In genomic region chr6:170074907-170075306, GRCh38 we compare ENCODE assay signal across 29 cellular contexts.
A peak's percentile ranks its signal among the peaks of the same experiment; 100 is the strongest.
DNase-seq lines count a peak whose midpoint lies in the region; ATAC-seq and TF ChIP-seq lines count a peak whose summit lies in the region.
"Had no signal": no experiment of that assay in that cellular context is flagged by ENCODE, and none has a peak within 500 bp of the region (broad histone marks: within the 10 kb centered on the region; RNA-seq: fewer than 3 reads in every experiment).

No MANE protein-coding gene starts in this region.

- DNase-seq in Right ventricle myocardium superior, result peak; percentile 21
- no peak for DNase-seq in heart right ventricle
- DNase-seq in left lung, result peak; percentile 25 to 74
- peak in 3 of 5 donors; percentile 6 to 26 (median 7) for DNase-seq in ovary
- DNase-seq in aorta, result peak; percentile 37 to 74
- no peak for DNase-seq in RWPE1 (ENCODE audit: low spot score)
- no peak for DNase-seq in NCI-H526 (lab: John Stamatoyannopoulos, UW)
- no peak for DNase-seq in endothelial cell (ENCODE audit: low spot score)
- DNase-seq: activated CD4-positive, alpha-beta T cell treated with anti-CD3 and anti-CD28 coated beads, Interleukin-2, amount 50 U/mL, for 1 hour; anterior cingulate cortex; CD8-positive, alpha-beta memory T cell; DMS153; foreskin melanocyte; GM23248; KG1; MG63; NCI-H1417; NCI-H446; nephron progenitor cell; SHP77; stimulated activated CD4-positive, alpha-beta T cell treated with anti-CD3 and anti-CD28 coated beads, Interleukin-4, amount 100 ng/mL, for 4 hours; stimulated activated naive B cell treated with anti-CD40 and anti-IgM and Interleukin-4, amounts not matched to agents 10 μg/mL and 1 μg/mL and 100 μg/mL, for 72 hours; testis had no signal

- no peak overlapping the region for H3K27ac Mint-ChIP-seq in endothelial cell (ENCODE audit: unreplicated experiment)
- H3K27ac Mint-ChIP-seq: activated T-helper 1 cell treated with anti-CD3 and anti-CD28 coated beads, Interleukin-12 subunit alpha, Interleukin-12 subunit beta, Interleukin-2, Interleukin-4 antibody, amounts not matched to agents 30 ng/mL and 10 ng/mL and 1 ng/mL, durations not matched to agents 14 hours and 24 hours and 36 hours; B cell; stimulated activated naive B cell treated with anti-CD40 and anti-IgM and Interleukin-4, amounts not matched to agents 10 μg/mL and 1 μg/mL and 100 μg/mL, for 72 hours had no signal

- H3K36me3 ChIP-seq in heart right ventricle (no peaks in the 10 kb centered on the region), left lung (no peaks in the 10 kb centered on the region), ovary (no peaks in the 10 kb centered on the region), aorta (ENCODE audit: control insufficient read depth in 1 of 2, insufficient read depth in 2 of 2, low read length in 1 of 2) (no peaks in the 10 kb centered on the region)
- H3K36me3 ChIP-seq: esophagus muscularis mucosa, MG63, right lobe of liver had no signal

- POLR2A ChIA-PET in RWPE1 (lab: Yijun Ruan, JAX; ENCODE audit: low non-redundant PET), result no interaction called here

- ATAC-seq in Right ventricle myocardium superior (ENCODE audit: poor library complexity) (no peak), heart right ventricle (no peak), left lung (no peak), aorta (ENCODE audit: low FRiP score) (no peak)
- ATAC-seq: stimulated activated naive B cell treated with anti-CD40 and anti-IgM and Interleukin-4, amounts not matched to agents 10 μg/mL and 1 μg/mL and 100 μg/mL, for 72 hours had no signal

- WGBS in heart right ventricle, 2 donors, result 95 to 97% methylated on average over 17 of the region's 17 CpGs
- WGBS in ovary, 3 donors, result 89 to 92% (median 92%) methylated on average over 17 of the region's 17 CpGs
- WGBS in aorta, 2 donors, result 98 to 99% methylated on average over 17 of the region's 17 CpGs

- peaks cover 0 to 5% (median 0%) of the 10 kb centered on the region in 7 donors for H3K27me3 ChIP-seq in heart right ventricle
- peaks cover 0 to under 1% of the 10 kb centered on the region in 2 donors for H3K27me3 ChIP-seq in left lung
- no peaks in the 10 kb centered on the region for H3K27me3 ChIP-seq in ovary
- no peaks in the 10 kb centered on the region for H3K27me3 ChIP-seq in aorta (ENCODE audit: control insufficient read depth in 1 of 2, insufficient read depth in 2 of 2, low read length in 1 of 2)
- H3K27me3 ChIP-seq: esophagus muscularis mucosa, MG63, right lobe of liver, testis had no signal

- peaks cover 4% of the 10 kb centered on the region for H3K9me3 Mint-ChIP-seq in endothelial cell (ENCODE audit: unreplicated experiment)

- intact Hi-C loops in Right ventricle myocardium superior (cut with DNase I), result no loop called here
- intact Hi-C loops in heart right ventricle (cut with DNase I), result no loop called here
- intact Hi-C loops in left lung (cut with DNase I), result no loop called here
- intact Hi-C loops in ovary (cut with DNase I), result no loop called here
- intact Hi-C loops in aorta (cut with DNase I), result no loop called here

- H3K9me3 ChIP-seq in heart right ventricle (peaks cover 0 to 11% (median 0%) of the 10 kb centered on the region in 11 donors), left lung (peaks cover 0 to 4% of the 10 kb centered on the region in 2 donors), ovary (no peaks in the 10 kb centered on the region), aorta (ENCODE audit: control insufficient read depth, low read length) (no peaks in the 10 kb centered on the region)
- H3K9me3 ChIP-seq: esophagus muscularis mucosa, MG63, mucosa of descending colon, right lobe of liver, testis had no signal

- CTCF ChIA-PET in RWPE1 (lab: Yijun Ruan, JAX), result no interaction called here

- H3K4me3 Mint-ChIP-seq in endothelial cell (ENCODE audit: unreplicated experiment), result no peak overlapping the region
- H3K4me3 Mint-ChIP-seq: activated T-helper 1 cell treated with anti-CD3 and anti-CD28 coated beads, Interleukin-12 subunit alpha, Interleukin-12 subunit beta, Interleukin-2, Interleukin-4 antibody, amounts not matched to agents 30 ng/mL and 10 ng/mL and 1 ng/mL, durations not matched to agents 14 hours and 24 hours and 36 hours; B cell; CD8-positive, alpha-beta memory T cell; nephron progenitor cell; stimulated activated naive B cell treated with anti-CD40 and anti-IgM and Interleukin-4, amounts not matched to agents 10 μg/mL and 1 μg/mL and 100 μg/mL, for 72 hours had no signal

- H3K27me3 Mint-ChIP-seq in endothelial cell (ENCODE audit: unreplicated experiment), result peaks cover 2% of the 10 kb centered on the region

- no peaks in the 10 kb centered on the region for H3K4me1 Mint-ChIP-seq in endothelial cell (ENCODE audit: unreplicated experiment)
- H3K4me1 Mint-ChIP-seq: B cell; CD8-positive, alpha-beta memory T cell; stimulated activated naive B cell treated with anti-CD40 and anti-IgM and Interleukin-4, amounts not matched to agents 10 μg/mL and 1 μg/mL and 100 μg/mL, for 72 hours had no signal

- TF ChIP-seq EP300 in ovary (IDR thresholded peaks at IDR 0.05), result no peak

- H3K4me1 ChIP-seq in heart right ventricle (no peaks in the 10 kb centered on the region), left lung (no peaks in the 10 kb centered on the region), ovary (ENCODE audit: insufficient read depth) (no peaks in the 10 kb centered on the region), aorta (ENCODE audit: control insufficient read depth in 1 of 2, insufficient read depth in 2 of 2, low read length in 2 of 2) (no peaks in the 10 kb centered on the region)
- H3K4me1 ChIP-seq: esophagus muscularis mucosa, right lobe of liver, testis had no signal

- H3K4me3 ChIP-seq in heart right ventricle (no peak overlapping the region), left lung (no peak overlapping the region), ovary (no peak overlapping the region), aorta (ENCODE audit: low read length in 2 of 2) (no peak overlapping the region)
- H3K4me3 ChIP-seq: esophagus muscularis mucosa, GM23248, MG63, mucosa of descending colon, right lobe of liver, testis had no signal

- no peak overlapping the region for H3K27ac ChIP-seq in heart right ventricle
- H3K27ac ChIP-seq in left lung, result no peak overlapping the region
- no peak overlapping the region for H3K27ac ChIP-seq in ovary
- H3K27ac ChIP-seq in aorta (ENCODE audit: low read depth in 1 of 2, low read length in 2 of 2), result no peak overlapping the region
- no peak overlapping the region for H3K27ac ChIP-seq in RWPE1
- H3K27ac ChIP-seq: esophagus muscularis mucosa, GM23248, right lobe of liver, testis, VCaP had no signal

- TF ChIP-seq CTCF in heart right ventricle (IDR thresholded peaks at IDR 0.05), result no peak
- TF ChIP-seq CTCF in left lung (IDR thresholded peaks at IDR 0.05), result no peak
- no peak for TF ChIP-seq CTCF in ovary (IDR thresholded peaks at IDR 0.05)
- no peak for TF ChIP-seq CTCF in RWPE1 (conservative IDR thresholded peaks at IDR 0.05; ENCODE audit: low read depth)
- no peak for TF ChIP-seq CTCF in endothelial cell (IDR thresholded peaks at IDR 0.05; ENCODE audit: unreplicated experiment)

- no peak for TF ChIP-seq POLR2A in ovary (IDR thresholded peaks at IDR 0.05)

- H3K36me3 Mint-ChIP-seq in endothelial cell (ENCODE audit: low read depth, unreplicated experiment), result no peaks in the 10 kb centered on the region

Comparison
In these comparisons a context has a peak if more than half of its experiments do, and no peak if none do; other contexts are left out.
1. DNase-seq: peak in Right ventricle myocardium superior (single experiment), left lung (2 of 2), ovary (3 of 5) and aorta (2 of 2); none in heart right ventricle (0 of 2), RWPE1 (single experiment), NCI-H526 (0 of 2) and endothelial cell (single experiment).